13 cellular contexts compared by ENCODE assay signal in genomic region chr9:127817881-127818434, GRCh38. TPM values are rescaled to one million over a fixed set of nuclear protein-coding genes. Genes with fewer than 3 reads are reported as not detected.
DNase-seq lines count a peak whose midpoint lies in the region; ATAC-seq, FAIRE-seq and TF ChIP-seq lines count a peak whose summit lies in the region.
"Had no signal": no experiment of that assay in that cellular context is flagged by ENCODE, and none has a peak within 500 bp of the region (broad histone marks: within the 10 kb centered on the region; RNA-seq: fewer than 3 reads in every experiment).

No MANE protein-coding gene starts in this region.

- no peak overlapping the region for H3K4me2 ChIP-seq in IMR-90 (ENCODE audit: low read depth, low read length)
- no peak overlapping the region for H3K4me2 ChIP-seq in GM12878 (ENCODE audit: control insufficient read depth, insufficient read depth)

- H3K9me1 ChIP-seq in IMR-90 (ENCODE audit: insufficient read depth, low read length), result no peaks in the 10 kb centered on the region; the same call in 1 of the 2 replicates

- H3K79me1 ChIP-seq in IMR-90 (ENCODE audit: low read depth in 1 of 2, low read length in 2 of 2), result peaks cover 8 to 22% of the 10 kb centered on the region in 2 experiments; a peak in 2 of 4 replicates

- H2AFZ ChIP-seq in IMR-90 (replicated peaks; ENCODE audit: low read length, poor library complexity) (peak overlapping the region; percentile 58), GM12878 (ENCODE audit: control insufficient read depth, low read depth, low read length) (no peak overlapping the region)

- H2AK5ac ChIP-seq in IMR-90 (ENCODE audit: low read depth, low read length), result no peak overlapping the region

- CTCF ChIA-PET in IMR-90 (lab: Yijun Ruan, JAX), result no interaction called here
- CTCF ChIA-PET in GM12878 (lab: Yijun Ruan, JAX), result interaction anchor here (1.9 kb wide), 1 partner anchor 52 kb away, joined by 5 read pairs; no protein-coding TSS in a partner anchor

- H2BK20ac ChIP-seq in IMR-90 (ENCODE audit: low read depth, low read length), result no peak overlapping the region

- no peaks in the 10 kb centered on the region for H3K9me3 ChIP-seq in IMR-90 (ENCODE audit: control insufficient read depth, insufficient read depth, low read length)
- no peaks in the 10 kb centered on the region for H3K9me3 ChIP-seq in GM12878 (replicated peaks; ENCODE audit: control insufficient read depth, insufficient read depth, low read length)
- no peaks in the 10 kb centered on the region for H3K9me3 ChIP-seq in mucosa of descending colon
- H3K9me3 ChIP-seq: heart right ventricle had no signal

- H3K4me1 ChIP-seq in IMR-90 (ENCODE audit: control insufficient read depth, insufficient read depth, low read length) (peaks cover 11% of the 10 kb centered on the region; the same call in 1 of the 2 replicates), GM12878 (ENCODE audit: control insufficient read depth, insufficient read depth, low read length) (no peaks in the 10 kb centered on the region), mucosa of descending colon (ENCODE audit: low read depth) (no peaks in the 10 kb centered on the region)

- no peak overlapping the region for H3K18ac ChIP-seq in IMR-90 (ENCODE audit: low read depth, low read length)

- no peak for FAIRE-seq in GM12878 (lab: Jason Lieb, UNC)
- FAIRE-seq: G401.6, GM19239 had no signal

- peak overlapping the region; percentile 82 for H2AK9ac ChIP-seq in IMR-90 (replicated peaks; ENCODE audit: low read depth, low read length, poor library complexity)

- H3K23ac ChIP-seq in IMR-90 (ENCODE audit: low read depth, low read length), result no peak overlapping the region

- H3K9ac ChIP-seq in IMR-90 (ENCODE audit: low read depth, low read length) (no peak overlapping the region), GM12878 (ENCODE audit: control insufficient read depth, insufficient read depth, low read length) (no peak overlapping the region)

- POLR2A ChIA-PET in IMR-90 (lab: Charles Lee; ENCODE audit: unreplicated experiment) (no interaction called here), GM12878 (lab: Charles Lee) (interaction anchor here (0.5 to 1.0 kb wide), 2 partner anchors 9 to 33 kb away, joined by 3 read pairs; no protein-coding TSS in a partner anchor)

- ATAC-seq in IMR-90 (ENCODE audit: low read depth), result peak; percentile 10; the same call in 1 of the 2 replicates
- no peak for ATAC-seq in GM12878
- ATAC-seq in mucosa of descending colon, result peak; percentile 12
- no peak for ATAC-seq in GM19328 (IDR thresholded peaks at IDR 0.05; ENCODE audit: unreplicated experiment)
- no peak for ATAC-seq in GM18498 (IDR thresholded peaks at IDR 0.05; ENCODE audit: unreplicated experiment)

- in situ Hi-C loops in IMR-90 (cut with MboI; ENCODE audit: low sequenced_read_pairs) (no loop called here), GM12878 (cut with MboI) (no loop called here)

- DNase-seq in COLO668 (lab: John Stamatoyannopoulos, UW; ENCODE audit: unreplicated experiment), result peak; percentile 43
- no peak for DNase-seq in IMR-90
- no peak for DNase-seq in GM12878 (ENCODE audit: low read depth, low spot score)
- DNase-seq in mucosa of descending colon, result no peak
- DNase-seq in foreskin melanocyte, result no peak
- DNase-seq in NOMO-1 treated with dmso at 0.1 percent for 144 hours (lab: John Stamatoyannopoulos, UW; ENCODE audit: unreplicated experiment), result no peak
- DNase-seq: activated naive CD4-positive, alpha-beta T cell treated with anti-CD3 and anti-CD28 coated beads for 36 hours; CD4-positive, CD25-positive, alpha-beta regulatory T cell; heart right ventricle had no signal

- WGBS in IMR-90 (ENCODE audit: extremely low coverage in 2 of 2, insufficient read length in 1 of 2), 2 experiments, result 54% methylated on average over 2 of the region's 17 CpGs; no CpG with 5 or more reads in 1 of the 2 experiments
- WGBS in GM12878 (ENCODE audit: insufficient coverage, insufficient replicate concordance, low lambda C conversion rate, missing lambda C conversion rate), result 89% methylated on average over 17 of the region's 17 CpGs

- H2BK15ac ChIP-seq in IMR-90 (ENCODE audit: low read depth, low read length), result no peak overlapping the region

- H3K27me3 ChIP-seq in IMR-90 (ENCODE audit: control insufficient read depth, insufficient read depth, low read length) (no peaks in the 10 kb centered on the region), GM12878 (replicated peaks in 1 of 2; ENCODE audit: control insufficient read depth in 2 of 2, insufficient read depth in 2 of 2, low read length in 1 of 2) (no peaks in the 10 kb centered on the region)
- H3K27me3 ChIP-seq: heart right ventricle had no signal

- H3K79me2 ChIP-seq in GM12878 (ENCODE audit: control insufficient read depth, insufficient read depth, low read length), result no peaks in the 10 kb centered on the region

- SMC1A ChIA-PET in GM12878 (lab: Charles Lee; ENCODE audit: uncharacterized antibody, unreplicated experiment), result no interaction called here

- H3K36me3 ChIP-seq in IMR-90 (ENCODE audit: control insufficient read depth, insufficient read depth, low read length) (peaks cover 66% of the 10 kb centered on the region), GM12878 (ENCODE audit: control insufficient read depth in 2 of 2, insufficient read depth in 2 of 2, low read length in 1 of 2) (peaks cover 0 to 15% of the 10 kb centered on the region in 2 experiments; a peak in 3 of 4 replicates), mucosa of descending colon (ENCODE audit: low read depth) (peaks cover 5% of the 10 kb centered on the region)

- no peak overlapping the region for H2BK120ac ChIP-seq in IMR-90 (ENCODE audit: low read depth, low read length)

- TF ChIP-seq EP300 in GM12878 (IDR thresholded peaks at IDR 0.05; ENCODE audit: borderline replicate concordance in 1 of 2, control insufficient read depth in 1 of 2, low read depth in 2 of 2, low read length in 2 of 2), result no peak

- no peak overlapping the region for H3K27ac ChIP-seq in IMR-90 (ENCODE audit: insufficient read depth, low read length)
- H3K27ac ChIP-seq in GM12878 (ENCODE audit: control insufficient read depth, insufficient read depth), result no peak overlapping the region

- H3K4me3 ChIP-seq in IMR-90 (ENCODE audit: insufficient read depth, low read depth, low read length) (no peak overlapping the region), GM12878 (no peak overlapping the region), mucosa of descending colon (no peak overlapping the region)
- H3K4me3 ChIP-seq: heart right ventricle had no signal

- H4K91ac ChIP-seq in IMR-90 (ENCODE audit: insufficient read depth, low read depth, low read length), result no peak overlapping the region

- no peak overlapping the region for H3K4ac ChIP-seq in IMR-90 (ENCODE audit: low read depth, low read length)

- no TSS peak for BruUV-seq in IMR-90 (replicated peaks; lab: Mats Ljungman, UMichigan)
- no TSS peak for BruUV-seq in GM12878 (replicated peaks; lab: Mats Ljungman, UMichigan)

- dilution Hi-C loops in IMR-90 (cut with HindIII; ENCODE audit: low sequenced_read_pairs, unreplicated experiment), result no loop called here

- H4K5ac ChIP-seq in IMR-90 (ENCODE audit: low read depth, low read length), result no peak overlapping the region

- TF ChIP-seq POLR2A in IMR-90 (IDR thresholded peaks at IDR 0.05; ENCODE audit: low read depth, low read length), result no peak
- TF ChIP-seq POLR2A in GM12878 (IDR thresholded peaks at IDR 0.05; ENCODE audit: low read depth, low read length), result peak; percentile 56; the same call in 1 of the 2 replicates

- no peak for TF ChIP-seq RAD21 in IMR-90 (IDR thresholded peaks at IDR 0.05; ENCODE audit: low read length)
- TF ChIP-seq RAD21 in GM12878 (IDR thresholded peaks at IDR 0.05; ENCODE audit: insufficient read depth, low read depth, low read length), result no peak

- no peak overlapping the region for H2BK5ac ChIP-seq in IMR-90 (ENCODE audit: low read depth, low read length, poor library complexity, severe bottlenecking)

- intact Hi-C loops in IMR-90 (cut with micrococcal nuclease) (no loop called here), GM12878 (cut with micrococcal nuclease; ENCODE audit: unreplicated experiment) (no loop called here), mucosa of descending colon (cut with DNase I, micrococcal nuclease) (no loop called here)

- TF ChIP-seq CTCF in IMR-90 (conservative IDR thresholded peaks at IDR 0.05; ENCODE audit: low read depth, low read length) (no peak), GM12878 (IDR thresholded peaks at IDR 0.05 in 2 of 3, conservative IDR thresholded peaks at IDR 0.05 in 1 of 3; ENCODE audit: control insufficient read depth in 2 of 3, extremely low read depth in 1 of 3, insufficient read depth in 1 of 3, low read depth in 3 of 3, low read length in 3 of 3) (no peak), mucosa of descending colon (IDR thresholded peaks at IDR 0.05) (no peak)

- H3K56ac ChIP-seq in IMR-90 (ENCODE audit: extremely low read depth, insufficient read depth, low read length), result no peak overlapping the region

- H4K8ac ChIP-seq in IMR-90 (ENCODE audit: low read depth in 2 of 2, low read length in 2 of 2), result no peak overlapping the region

- H3K14ac ChIP-seq in IMR-90 (replicated peaks; ENCODE audit: low read depth, low read length), result no peak overlapping the region

- H4K20me1 ChIP-seq in IMR-90 (ENCODE audit: insufficient read depth, low read length) (peaks cover 10% of the 10 kb centered on the region; the same call in 1 of the 2 replicates), GM12878 (ENCODE audit: control insufficient read depth, insufficient read depth) (no peaks in the 10 kb centered on the region)

- RAD21 ChIA-PET in GM12878 (lab: Charles Lee; ENCODE audit: unreplicated experiment), result no interaction called here

RNA-seq across cellular contexts. Expression of gene FPGS, which starts 15.3 kb away (rescaled TPM):
- total RNA-seq in IMR-90 (2012; rRNA removed) (43.9 and 45.5 TPM in 2 replicates), GM12878 (2014; rRNA removed) (62.8 and 79.6 TPM in 2 replicates), GM12878 (2014; rRNA removed; fragmentation: Illumina TruSeq; extraction: Trizol) (43.3 and 44.4 TPM in 2 replicates), GM12878 (2021) (89.3 and 98.3 TPM in 2 replicates), mucosa of descending colon (10 to 100 TPM; 41.0 to 46.5 (median 41.3) TPM)
- polyA plus RNA-seq in IMR-90 (2012; rRNA removed) (71.5 and 75.7 TPM in 2 replicates), GM12878 (2011; rRNA removed) (34.1 and 64.4 TPM in 2 replicates), GM12878 (2014; fragmentation: Illumina TruSeq; extraction: Trizol) (49.0 and 81.2 TPM in 2 replicates), GM12878 (2014; fragmentation: Nextera tagmentation; extraction: Ambion mirVana) (1 to 10 TPM; 1.2 to 8.2 TPM), GM12878 (2014; rRNA removed) (88.1 and 95.0 TPM in 2 replicates), GM12878 (2016; fragmentation: Nextera tagmentation; extraction: Ambion mirVana) (100 to 1,000 TPM; 112 to 127 TPM)
- polyA plus RNA-seq in IMR-90 (2012; cell fraction: cytosol; rRNA removed), result 39.9 and 56.3 TPM in 2 replicates
- 94.7 and 201 TPM in 2 replicates for polyA plus RNA-seq in IMR-90 (2012; cell fraction: nucleus; rRNA removed; ENCODE audit: low replicate concordance)
- 131 and 132 TPM in 2 replicates for total RNA-seq in GM12878 (2013; cell fraction: nucleolus; rRNA removed)
- 30.5 TPM for polyA plus RNA-seq in GM12878 (2011; ENCODE audit: low read depth)
- polyA plus RNA-seq in GM12878 (2011; cell fraction: cytosol; rRNA removed), result 91.2 and 99.0 TPM in 2 replicates
- polyA plus RNA-seq in GM12878 (2011; cell fraction: nucleus; rRNA removed), result 158 and 216 TPM in 2 replicates
- polyA plus RNA-seq in GM12878 (2012), result 47.6 and 62.7 TPM in 2 replicates
- polyA minus RNA-seq in GM12878 (2011; rRNA and poly(A)+ RNA removed), result 61.6 and 82.1 TPM in 2 replicates
- 29.7 and 45.3 TPM in 2 replicates for polyA minus RNA-seq in GM12878 (2011; cell fraction: cytosol; rRNA and poly(A)+ RNA removed)
- polyA minus RNA-seq in GM12878 (2011; cell fraction: nucleus; rRNA and poly(A)+ RNA removed), result 25.9 and 46.4 TPM in 2 replicates

RNA-seq across cellular contexts. Expression of gene CDK9, which starts 32.1 kb away (rescaled TPM):
- total RNA-seq in IMR-90 (2012; rRNA removed) (28.9 and 30.3 TPM in 2 replicates), GM12878 (2014; rRNA removed) (33.6 and 34.3 TPM in 2 replicates), GM12878 (2014; rRNA removed; fragmentation: Illumina TruSeq; extraction: Trizol) (24.5 and 25.2 TPM in 2 replicates), GM12878 (2021) (86.3 and 92.6 TPM in 2 replicates), mucosa of descending colon (100 to 1,000 TPM in 1 of 3 donors, 10 to 100 TPM in 2; 67.8 to 111 (median 75.9) TPM)
- polyA plus RNA-seq in IMR-90 (2012; rRNA removed) (49.9 and 52.1 TPM in 2 replicates), GM12878 (2011; rRNA removed) (30.3 and 46.5 TPM in 2 replicates), GM12878 (2014; fragmentation: Illumina TruSeq; extraction: Trizol) (41.7 and 57.0 TPM in 2 replicates), GM12878 (2014; fragmentation: Nextera tagmentation; extraction: Ambion mirVana) (1 to 10 TPM; 7.3 to 9.6 TPM), GM12878 (2014; rRNA removed) (56.7 and 59.9 TPM in 2 replicates), GM12878 (2016; fragmentation: Nextera tagmentation; extraction: Ambion mirVana) (10 to 100 TPM; 80.9 to 85.5 TPM)
- 34.4 and 54.3 TPM in 2 replicates for polyA plus RNA-seq in IMR-90 (2012; cell fraction: cytosol; rRNA removed)
- polyA plus RNA-seq in IMR-90 (2012; cell fraction: nucleus; rRNA removed; ENCODE audit: low replicate concordance), result 140 and 177 TPM in 2 replicates
- total RNA-seq in GM12878 (2013; cell fraction: nucleolus; rRNA removed), result 59.1 and 66.1 TPM in 2 replicates
- 20.6 TPM for polyA plus RNA-seq in GM12878 (2011; ENCODE audit: low read depth)
- polyA plus RNA-seq in GM12878 (2011; cell fraction: cytosol; rRNA removed), result 51.1 and 55.6 TPM in 2 replicates
- 219 and 246 TPM in 2 replicates for polyA plus RNA-seq in GM12878 (2011; cell fraction: nucleus; rRNA removed)
- polyA plus RNA-seq in GM12878 (2012), result 44.8 and 52.0 TPM in 2 replicates
- polyA minus RNA-seq in GM12878 (2011; rRNA and poly(A)+ RNA removed), result 59.7 and 75.9 TPM in 2 replicates
- polyA minus RNA-seq in GM12878 (2011; cell fraction: cytosol; rRNA and poly(A)+ RNA removed), result 26.9 TPM in 2 replicates
- 35.4 and 52.2 TPM in 2 replicates for polyA minus RNA-seq in GM12878 (2011; cell fraction: nucleus; rRNA and poly(A)+ RNA removed)

RNA-seq across cellular contexts. Expression of gene ENG, which starts 36.5 kb away (rescaled TPM):
- 3.6 and 4.2 TPM in 2 replicates for total RNA-seq in IMR-90 (2012; rRNA removed)
- polyA plus RNA-seq in IMR-90 (2012; rRNA removed), result 73.9 and 83.3 TPM in 2 replicates
- 39.1 and 101 TPM in 2 replicates for polyA plus RNA-seq in IMR-90 (2012; cell fraction: cytosol; rRNA removed)
- polyA plus RNA-seq in IMR-90 (2012; cell fraction: nucleus; rRNA removed; ENCODE audit: low replicate concordance), result 36.4 and 102 TPM in 2 replicates
- total RNA-seq in GM12878 (2013; cell fraction: nucleolus; rRNA removed), result 4.0 and 5.4 TPM in 2 replicates
- 0.60 and 0.79 TPM in 2 replicates for total RNA-seq in GM12878 (2014; rRNA removed)
- total RNA-seq in GM12878 (2014; rRNA removed; fragmentation: Illumina TruSeq; extraction: Trizol), result 0.64 and 1.0 TPM in 2 replicates
- 9.1 and 10.1 TPM in 2 replicates for total RNA-seq in GM12878 (2021)
- polyA plus RNA-seq in GM12878 (2011; ENCODE audit: low read depth), result 1.8 TPM
- 0.16 and 0.18 TPM in 2 replicates for polyA plus RNA-seq in GM12878 (2011; rRNA removed)
- 0.37 and 0.43 TPM in 2 replicates for polyA plus RNA-seq in GM12878 (2011; cell fraction: cytosol; rRNA removed)
- 1.2 and 1.6 TPM in 2 replicates for polyA plus RNA-seq in GM12878 (2011; cell fraction: nucleus; rRNA removed)
- polyA plus RNA-seq in GM12878 (2012), result 4.8 and 5.9 TPM in 2 replicates
- polyA plus RNA-seq in GM12878 (2014; fragmentation: Illumina TruSeq; extraction: Trizol), result 0.98 and 3.0 TPM in 2 replicates
- polyA plus RNA-seq in GM12878 (2014; fragmentation: Nextera tagmentation; extraction: Ambion mirVana), result under 1 TPM; 0.14 to 0.24 TPM
- polyA plus RNA-seq in GM12878 (2014; rRNA removed), result 3.3 and 4.2 TPM in 2 replicates
- 1 to 10 TPM; 4.2 to 5.0 TPM for polyA plus RNA-seq in GM12878 (2016; fragmentation: Nextera tagmentation; extraction: Ambion mirVana)
- polyA minus RNA-seq in GM12878 (2011; rRNA and poly(A)+ RNA removed), result 0.15 and 0.41 TPM in 2 replicates
- 1.2 and 2.0 TPM in 2 replicates for polyA minus RNA-seq in GM12878 (2011; cell fraction: cytosol; rRNA and poly(A)+ RNA removed)
- polyA minus RNA-seq in GM12878 (2011; cell fraction: nucleus; rRNA and poly(A)+ RNA removed), result 0.12 and 0.67 TPM in 2 replicates
- 10 to 100 TPM; 18.3 to 35.5 (median 34.8) TPM for total RNA-seq in mucosa of descending colon

RNA-seq across cellular contexts. Expression of gene SH2D3C, which starts 39.5 kb away (rescaled TPM):
- total RNA-seq in IMR-90 (2012; rRNA removed) (under 0.01 and 0.28 TPM in 2 replicates), GM12878 (2014; rRNA removed) (16.1 and 19.0 TPM in 2 replicates), GM12878 (2014; rRNA removed; fragmentation: Illumina TruSeq; extraction: Trizol) (8.4 and 9.0 TPM in 2 replicates), GM12878 (2021) (21.0 and 23.5 TPM in 2 replicates), mucosa of descending colon (1 to 10 TPM; 3.2 to 7.4 (median 4.7) TPM)
- polyA plus RNA-seq in IMR-90 (2012; rRNA removed) (0.22 and 0.24 TPM in 2 replicates), GM12878 (2011; rRNA removed) (3.2 and 13.5 TPM in 2 replicates), GM12878 (2014; fragmentation: Illumina TruSeq; extraction: Trizol) (4.4 and 11.6 TPM in 2 replicates), GM12878 (2014; fragmentation: Nextera tagmentation; extraction: Ambion mirVana) (1 to 10 TPM; 1.2 to 1.9 TPM), GM12878 (2014; rRNA removed) (19.5 and 25.2 TPM in 2 replicates), GM12878 (2016; fragmentation: Nextera tagmentation; extraction: Ambion mirVana) (10 to 100 TPM; 20.7 to 23.2 TPM)
- polyA plus RNA-seq in IMR-90 (2012; cell fraction: cytosol; rRNA removed), result 0.06 and 0.38 TPM in 2 replicates
- 0.05 and 0.29 TPM in 2 replicates for polyA plus RNA-seq in IMR-90 (2012; cell fraction: nucleus; rRNA removed; ENCODE audit: low replicate concordance)
- total RNA-seq in GM12878 (2013; cell fraction: nucleolus; rRNA removed), result 28.6 and 33.2 TPM in 2 replicates
- 11.2 TPM for polyA plus RNA-seq in GM12878 (2011; ENCODE audit: low read depth)
- 18.5 and 20.4 TPM in 2 replicates for polyA plus RNA-seq in GM12878 (2011; cell fraction: cytosol; rRNA removed)
- polyA plus RNA-seq in GM12878 (2011; cell fraction: nucleus; rRNA removed), result 32.4 and 46.4 TPM in 2 replicates
- 17.4 and 22.8 TPM in 2 replicates for polyA plus RNA-seq in GM12878 (2012)
- polyA minus RNA-seq in GM12878 (2011; rRNA and poly(A)+ RNA removed), result 30.6 and 32.1 TPM in 2 replicates
- 13.5 and 19.3 TPM in 2 replicates for polyA minus RNA-seq in GM12878 (2011; cell fraction: cytosol; rRNA and poly(A)+ RNA removed)
- polyA minus RNA-seq in GM12878 (2011; cell fraction: nucleus; rRNA and poly(A)+ RNA removed), result 10.2 and 18.5 TPM in 2 replicates

RNA-seq across cellular contexts. Expression of gene AK1, which starts 59.5 kb away (rescaled TPM):
- 44.8 and 51.4 TPM in 2 replicates for total RNA-seq in IMR-90 (2012; rRNA removed)
- 119 and 126 TPM in 2 replicates for polyA plus RNA-seq in IMR-90 (2012; rRNA removed)
- polyA plus RNA-seq in IMR-90 (2012; cell fraction: cytosol; rRNA removed), result 146 and 387 TPM in 2 replicates
- 158 and 207 TPM in 2 replicates for polyA plus RNA-seq in IMR-90 (2012; cell fraction: nucleus; rRNA removed; ENCODE audit: low replicate concordance)
- total RNA-seq in GM12878 (2013; cell fraction: nucleolus; rRNA removed), result 1.8 and 2.4 TPM in 2 replicates
- 0.87 and 3.1 TPM in 2 replicates for total RNA-seq in GM12878 (2014; rRNA removed)
- 0.14 and 1.8 TPM in 2 replicates for total RNA-seq in GM12878 (2014; rRNA removed; fragmentation: Illumina TruSeq; extraction: Trizol)
- total RNA-seq in GM12878 (2021), result 2.1 and 2.2 TPM in 2 replicates
- polyA plus RNA-seq in GM12878 (2011; ENCODE audit: low read depth), result 1.8 TPM
- polyA plus RNA-seq in GM12878 (2011; rRNA removed), result 0.98 and 1.8 TPM in 2 replicates
- 2.5 and 3.1 TPM in 2 replicates for polyA plus RNA-seq in GM12878 (2011; cell fraction: cytosol; rRNA removed)
- polyA plus RNA-seq in GM12878 (2011; cell fraction: nucleus; rRNA removed), result 21.6 and 27.7 TPM in 2 replicates
- polyA plus RNA-seq in GM12878 (2012), result 5.1 and 8.4 TPM in 2 replicates
- 1.3 and 1.8 TPM in 2 replicates for polyA plus RNA-seq in GM12878 (2014; fragmentation: Illumina TruSeq; extraction: Trizol)
- polyA plus RNA-seq in GM12878 (2014; fragmentation: Nextera tagmentation; extraction: Ambion mirVana), result 1 to 10 TPM in 1 of 2 experiments, under 1 TPM in 1; 0.23 to 1.4 TPM
- 2.1 and 4.7 TPM in 2 replicates for polyA plus RNA-seq in GM12878 (2014; rRNA removed)
- 1 to 10 TPM; 1.4 to 2.2 TPM for polyA plus RNA-seq in GM12878 (2016; fragmentation: Nextera tagmentation; extraction: Ambion mirVana)
- 0.29 and 0.88 TPM in 2 replicates for polyA minus RNA-seq in GM12878 (2011; rRNA and poly(A)+ RNA removed)
- polyA minus RNA-seq in GM12878 (2011; cell fraction: cytosol; rRNA and poly(A)+ RNA removed), result 3.3 and 6.0 TPM in 2 replicates
- polyA minus RNA-seq in GM12878 (2011; cell fraction: nucleus; rRNA and poly(A)+ RNA removed), result 0.24 and 0.67 TPM in 2 replicates
- 100 to 1,000 TPM in 2 of 3 donors, 10 to 100 TPM in 1; 66.7 to 157 (median 106) TPM for total RNA-seq in mucosa of descending colon

Comparison
In these comparisons a context has a peak if more than half of its experiments do, and no peak if none do; other contexts are left out.
1. ATAC-seq: peak in IMR-90 (single experiment) and mucosa of descending colon (single experiment); none in GM12878 (single experiment), GM19328 (single experiment) and GM18498 (single experiment).